Comparison of ENCODE assay signal across 8 cellular contexts in genomic region chr16:46748775-46749705, GRCh38. TPM values are rescaled to one million over a fixed set of nuclear protein-coding genes. Genes with fewer than 3 reads are reported as not detected.
A peak's percentile ranks its signal among the peaks of the same experiment; 100 is the strongest.
DNase-seq lines count a peak whose midpoint lies in the region; ATAC-seq and TF ChIP-seq lines count a peak whose summit lies in the region.

No MANE protein-coding gene starts in this region.

- H3K27me3 ChIP-seq in BE2C = no peaks in the 10 kb centered on the region; the same call in 1 of the 2 replicates
- H3K27me3 ChIP-seq in esophagus muscularis mucosa = peaks cover 0 to 17% (median 0%) of the 10 kb centered on the region in 4 donors
- no peaks in the 10 kb centered on the region for H3K27me3 ChIP-seq in tibial artery

- WGBS in esophagus muscularis mucosa = 73% methylated on average over 19 of the region's 20 CpGs

- ATAC-seq in GM21529 (IDR thresholded peaks at IDR 0.05; ENCODE audit: unreplicated experiment) = peak; percentile 80

- H3K4me3 ChIP-seq in BE2C (ENCODE audit: low read depth, low read length) (no peak overlapping the region), esophagus muscularis mucosa (no peak overlapping the region), tibial artery (no peak overlapping the region)

- no peak overlapping the region for H3K27ac ChIP-seq in esophagus muscularis mucosa (replicated peaks in 1 of 4)
- no peak overlapping the region for H3K27ac ChIP-seq in tibial artery

- H3K4me1 ChIP-seq in BE2C (peaks cover 6% of the 10 kb centered on the region; the same call in 1 of the 2 replicates), esophagus muscularis mucosa (peaks cover 0 to 8% (median 6%) of the 10 kb centered on the region in 4 donors), tibial artery (peaks cover 0 to 10% (median 8%) of the 10 kb centered on the region in 4 donors)

- TF ChIP-seq EP300 in esophagus muscularis mucosa (IDR thresholded peaks at IDR 0.05) = no peak

- no peak for TF ChIP-seq POLR2A in esophagus muscularis mucosa (IDR thresholded peaks at IDR 0.05; ENCODE audit: low read depth)

- DNase-seq in BE2C = peak; percentile 51
- DNase-seq in NCI-H1092 treated with DMSO at 0.1 percent for 48 hours (lab: John Stamatoyannopoulos, UW) = peak; percentile 43
- DNase-seq in cardiac septum (ENCODE audit: low spot score) = peak; percentile 82
- DNase-seq in esophagus muscularis mucosa (ENCODE audit: extremely low spot score) = no peak
- DNase-seq in activated naive CD4-positive, alpha-beta T cell treated with Interleukin-2 at 50 U/mL for 16 hours = no peak
- no peak for DNase-seq in NCI-H128 (lab: John Stamatoyannopoulos, UW; ENCODE audit: unreplicated experiment)
- no peak for DNase-seq in tibial artery

- no peak for TF ChIP-seq CTCF in BE2C (IDR thresholded peaks at IDR 0.05; ENCODE audit: low read depth, low read length)
- no peak for TF ChIP-seq CTCF in esophagus muscularis mucosa (IDR thresholded peaks at IDR 0.05)
- TF ChIP-seq CTCF in tibial artery (IDR thresholded peaks at IDR 0.05) = no peak

- H3K36me3 ChIP-seq in BE2C = no peaks in the 10 kb centered on the region
- H3K36me3 ChIP-seq in esophagus muscularis mucosa = no peaks in the 10 kb centered on the region
- H3K36me3 ChIP-seq in tibial artery = no peaks in the 10 kb centered on the region

- intact Hi-C loops in cardiac septum (cut with DNase I) (loop anchor here (1.0 kb wide), 1 partner anchor 8 kb away; no protein-coding TSS in a partner anchor), esophagus muscularis mucosa (cut with DNase I) (no loop called here), tibial artery (cut with DNase I; ENCODE audit: low total_unique reads) (no loop called here)

- no peaks in the 10 kb centered on the region for H3K9me3 ChIP-seq in BE2C
- H3K9me3 ChIP-seq in esophagus muscularis mucosa = no peaks in the 10 kb centered on the region
- H3K9me3 ChIP-seq in tibial artery = no peaks in the 10 kb centered on the region

RNA-seq across cellular contexts. Expression of gene MYLK3, which starts 0.9 kb away (rescaled TPM):
- 1.2 TPM for polyA plus RNA-seq in BE2C (2012; ENCODE audit: insufficient read depth, insufficient read length, low read depth)
- total RNA-seq in cardiac septum = 150 TPM
- total RNA-seq in esophagus muscularis mucosa = 1 to 10 TPM in 1 of 4 donors, under 1 TPM in 3; 0.33 to 1.2 (median 0.57) TPM

RNA-seq across cellular contexts. Expression of gene ORC6, which starts 59.6 kb away (rescaled TPM):
- 8.8 TPM for polyA plus RNA-seq in BE2C (2012; ENCODE audit: insufficient read depth, insufficient read length, low read depth)
- total RNA-seq in cardiac septum (3.0 TPM), esophagus muscularis mucosa (under 1 TPM; 0.32 to 0.99 (median 0.67) TPM)

Comparison
In these comparisons a context has a peak if more than half of its experiments do, and no peak if none do; other contexts are left out.
1. DNase-seq: peak in BE2C (single experiment), NCI-H1092 treated with DMSO at 0.1 percent for 48 hours (single experiment) and cardiac septum (single experiment); none in esophagus muscularis mucosa (single experiment), activated naive CD4-positive, alpha-beta T cell treated with Interleukin-2 at 50 U/mL for 16 hours (single experiment), NCI-H128 (single experiment) and tibial artery (0 of 2).
2. RNA of gene MYLK3, which starts 0.9 kb away (total RNA-seq): 150 TPM in cardiac septum (single experiment); 0.33 to 1.2 TPM in esophagus muscularis mucosa; every median in the first group is over 10 times any median in the second.